In genomic region chr1:2353215-2353906, GRCh38 we compare ENCODE assay signal across 1 cellular context.
TF ChIP-seq lines count a peak whose summit lies in the region.

No MANE protein-coding gene starts in this region.

TF ChIP-seq in WTC11, 78 proteins besides CTCF, POLR2A, EP300 and RAD21 (continued from another document):
- TF ChIP-seq STAT6 (CRISPR knock-in tag; conservative IDR thresholded peaks at IDR 0.05; ENCODE audit: low read depth) = no peak
- TF ChIP-seq, protein P1, sequence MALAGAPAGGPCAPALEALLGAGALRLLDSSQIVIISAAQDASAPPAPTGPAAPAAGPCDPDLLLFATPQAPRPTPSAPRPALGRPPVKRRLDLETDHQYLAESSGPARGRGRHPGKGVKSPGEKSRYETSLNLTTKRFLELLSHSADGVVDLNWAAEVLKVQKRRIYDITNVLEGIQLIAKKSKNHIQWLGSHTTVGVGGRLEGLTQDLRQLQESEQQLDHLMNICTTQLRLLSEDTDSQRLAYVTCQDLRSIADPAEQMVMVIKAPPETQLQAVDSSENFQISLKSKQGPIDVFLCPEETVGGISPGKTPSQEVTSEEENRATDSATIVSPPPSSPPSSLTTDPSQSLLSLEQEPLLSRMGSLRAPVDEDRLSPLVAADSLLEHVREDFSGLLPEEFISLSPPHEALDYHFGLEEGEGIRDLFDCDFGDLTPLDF (CRISPR knock-in tag; IDR thresholded peaks at IDR 0.05) = no peak
- no peak for TF ChIP-seq ZNF512 (CRISPR knock-in tag; IDR thresholded peaks at IDR 0.05; ENCODE audit: borderline replicate concordance)
- no peak for TF ChIP-seq ESRRA (CRISPR knock-in tag; IDR thresholded peaks at IDR 0.05; ENCODE audit: borderline replicate concordance)
- TF ChIP-seq JUN (CRISPR knock-in tag; IDR thresholded peaks at IDR 0.05) = no peak
- TF ChIP-seq PRDM15 (CRISPR knock-in tag; IDR thresholded peaks at IDR 0.05) = no peak
TF ChIP-seq in WTC11: peak in this region for 0.
